9 cellular contexts compared by ENCODE assay signal in the genomic region with DNA sequence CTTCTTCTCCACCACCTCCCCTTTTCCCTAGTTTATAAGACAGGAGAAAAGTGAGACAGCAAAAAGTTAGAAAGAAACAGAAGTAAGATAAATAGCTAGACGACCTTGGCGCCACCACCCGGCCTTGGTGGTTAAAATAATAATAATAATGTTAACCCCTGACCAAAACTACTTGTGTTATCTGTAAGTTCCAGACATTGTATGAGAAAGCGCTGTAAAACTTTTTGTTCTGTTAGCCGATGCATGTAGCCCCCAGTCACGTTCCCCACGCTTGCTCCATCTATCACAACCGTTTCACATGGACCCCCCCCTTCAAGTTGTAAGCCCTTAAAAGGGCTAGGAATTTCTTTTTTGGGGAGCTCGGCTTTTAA. TPM values are rescaled to one million over a fixed set of nuclear protein-coding genes. Genes with fewer than 3 reads are reported as not detected.
DNase-seq lines count a peak whose midpoint lies in the region; ATAC-seq and TF ChIP-seq lines count a peak whose summit lies in the region.
"Had no signal": no experiment of that assay in that cellular context is flagged by ENCODE, and none has a peak within 500 bp of the region (broad histone marks: within the 10 kb centered on the region; RNA-seq: fewer than 3 reads in every experiment).

No MANE protein-coding gene starts in this region.

- H3F3A ChIP-seq in neural progenitor cell (ENCODE audit: low read depth) = peaks cover 49% of the 10 kb centered on the region

- no peaks in the 10 kb centered on the region for H3K9me3 ChIP-seq in neural progenitor cell (ENCODE audit: low read depth)
- H3K9me3 ChIP-seq: adrenal gland had no signal

- peaks cover 53% of the 10 kb centered on the region for H3K4me1 ChIP-seq in neural progenitor cell

- peak; percentile 44 for DNase-seq in Daoy (ENCODE audit: low read depth)
- peak; percentile 22 for DNase-seq in LHCN-M2 (ENCODE audit: low read depth)
- peak; percentile 27 for DNase-seq in brain microvascular endothelial cell
- no peak for DNase-seq in neural progenitor cell (ENCODE audit: low spot score)
- no peak for DNase-seq in effector CD8-positive, alpha-beta T cell (lab: John Stamatoyannopoulos, UW)
- DNase-seq in posterior vena cava (ENCODE audit: low spot score) = no peak

- peak overlapping the region; percentile 96 for H3K4me3 Mint-ChIP-seq in neural progenitor cell

- peaks cover 5% of the 10 kb centered on the region for H3K27me3 ChIP-seq in brain microvascular endothelial cell (replicated peaks)
- H3K27me3 ChIP-seq in neural progenitor cell = no peaks in the 10 kb centered on the region
- H3K27me3 ChIP-seq: adrenal gland had no signal

- H3K4me1 Mint-ChIP-seq in neural progenitor cell = peaks cover 42% of the 10 kb centered on the region

- TF ChIP-seq CTCF in brain microvascular endothelial cell (IDR thresholded peaks at IDR 0.05; ENCODE audit: low read depth, low read length, missing control alignments) = no peak
- no peak for TF ChIP-seq CTCF in neural progenitor cell (IDR thresholded peaks at IDR 0.05)

- peaks cover 30% of the 10 kb centered on the region for H4K20me1 ChIP-seq in neural progenitor cell (ENCODE audit: low read depth)

- no peak overlapping the region for H3K27ac Mint-ChIP-seq in neural progenitor cell

- peaks cover 36% of the 10 kb centered on the region for H3K79me2 ChIP-seq in neural progenitor cell (ENCODE audit: low read depth)

- no peak overlapping the region for H3K4me3 ChIP-seq in brain microvascular endothelial cell (ENCODE audit: low read depth, low read length)
- H3K4me3 ChIP-seq in neural progenitor cell = peak overlapping the region; percentile 81

- in situ Hi-C loops in brain microvascular endothelial cell (cut with HindIII; ENCODE audit: low pct_ligation_motif_present, low sequenced_read_pairs) = no loop called here

- H3K36me3 ChIP-seq in brain microvascular endothelial cell (replicated peaks) = no peaks in the 10 kb centered on the region
- peaks cover 8% of the 10 kb centered on the region for H3K36me3 ChIP-seq in neural progenitor cell
- H3K36me3 ChIP-seq: adrenal gland had no signal

- H2AFZ ChIP-seq in neural progenitor cell (replicated peaks) = no peak overlapping the region

- ATAC-seq in GM19328 (IDR thresholded peaks at IDR 0.05; ENCODE audit: unreplicated experiment) = no peak

- no peak overlapping the region for H3K27ac ChIP-seq in brain microvascular endothelial cell
- H3K27ac ChIP-seq in neural progenitor cell = no peak overlapping the region

- peak overlapping the region; percentile 98 for H3K4me2 ChIP-seq in neural progenitor cell

- peaks cover 3% of the 10 kb centered on the region for H3K9me3 Mint-ChIP-seq in neural progenitor cell

- intact Hi-C loops in posterior vena cava (cut with DNase I) = no loop called here

- peaks cover 4% of the 10 kb centered on the region for H3K36me3 Mint-ChIP-seq in neural progenitor cell

- H3K9ac ChIP-seq in neural progenitor cell = no peak overlapping the region

- peaks cover 2% of the 10 kb centered on the region for H3K27me3 Mint-ChIP-seq in neural progenitor cell (ENCODE audit: insufficient read depth, low read depth)

RNA-seq across cellular contexts. Expression of a gene that starts 1.5 kb away (rescaled TPM):
- total RNA-seq in Daoy (2014; rRNA removed; shearing (Covaris generic)) = 122 and 135 TPM in 2 replicates
- total RNA-seq in LHCN-M2 (2014; rRNA removed) (85.4 and 104 TPM in 2 replicates), neural progenitor cell (ENCODE audit: low replicate concordance) (197 and 266 TPM in 2 replicates), posterior vena cava (1 to 10 TPM in 1 of 2 donors, under 1 TPM in 1; 0.57 to 1.1 TPM)
- polyA plus RNA-seq in LHCN-M2 (2012) = 19.2 TPM

RNA-seq across cellular contexts. Expression of a gene that starts 53.1 kb away (rescaled TPM):
- total RNA-seq in Daoy (2014; rRNA removed; shearing (Covaris generic)) = 1.6 TPM in 1 of 2 replicates, not detected in the other
- total RNA-seq in LHCN-M2 (2014; rRNA removed) = not detected in 2 replicates
- polyA plus RNA-seq in LHCN-M2 (2012) = not detected
- 2.9 TPM in 2 replicates for total RNA-seq in neural progenitor cell (ENCODE audit: low replicate concordance)
- total RNA-seq in posterior vena cava = not detected
- total RNA-seq: myocyte had no signal

Comparison
In these comparisons a context has a peak if more than half of its experiments do, and no peak if none do; other contexts are left out.
1. DNase-seq: peak in Daoy (single experiment), LHCN-M2 (single experiment) and brain microvascular endothelial cell (single experiment); none in neural progenitor cell (single experiment), effector CD8-positive, alpha-beta T cell (single experiment) and posterior vena cava (single experiment).
2. RNA of a gene that starts 1.5 kb away (total RNA-seq): 197 to 266 TPM in neural progenitor cell, 122 to 135 TPM in Daoy and 85.4 to 104 TPM in LHCN-M2; 0.57 to 1.1 TPM in posterior vena cava; every median in the first group is over 10 times any median in the second.